In genomic region chr3:12577379-12577778, GRCh38 we compare ENCODE assay signal across 19 cellular contexts. TPM values are rescaled to one million over a fixed set of nuclear protein-coding genes. Genes with fewer than 3 reads are reported as not detected.
A peak's percentile ranks its signal among the peaks of the same experiment; 100 is the strongest.
DNase-seq lines count a peak whose midpoint lies in the region; ATAC-seq and TF ChIP-seq lines count a peak whose summit lies in the region.
"Had no signal": no experiment of that assay in that cellular context is flagged by ENCODE, and none has a peak within 500 bp of the region (broad histone marks: within the 10 kb centered on the region; RNA-seq: fewer than 3 reads in every experiment).

No MANE protein-coding gene starts in this region.

- intact Hi-C loops in Calu3 (cut with micrococcal nuclease; ENCODE audit: unreplicated experiment): no loop called here

- CTCF ChIA-PET in activated naive CD4-positive, alpha-beta T cell treated with anti-CD3 and anti-CD28 coated beads, Interleukin-2, amount 10 ng/mL, durations not matched to agents 7 days and 5 days (lab: Charles Lee): interaction anchor here (2.6 kb wide), 1 partner anchor 19 kb away, joined by 6 read pairs; no protein-coding TSS in a partner anchor
- CTCF ChIA-PET in Calu3 (lab: Charles Lee): no interaction called here

- H3K27ac Mint-ChIP-seq in T-helper 2 cell treated with Interferon-gamma antibody and Interleukin-4, amounts not matched to agents 5 μg/mL and 100 μg/mL, for 36 hours: peak overlapping the region; percentile 1
- peak overlapping the region; percentile 24 for H3K27ac Mint-ChIP-seq in activated naive CD4-positive, alpha-beta T cell treated with anti-CD3 and anti-CD28 coated beads, Interleukin-2, amount 50 U/mL, for 24 hours
- no peak overlapping the region for H3K27ac Mint-ChIP-seq in activated naive CD4-positive, alpha-beta T cell treated with anti-CD3 and anti-CD28 coated beads, Interleukin-2, amount 10 ng/mL, durations not matched to agents 7 days and 5 days
- H3K27ac Mint-ChIP-seq in HFFc6 (peak overlapping the region; percentile 52), Calu3 (ENCODE audit: unreplicated experiment) (no peak overlapping the region)
- H3K27ac Mint-ChIP-seq in central memory CD8-positive, alpha-beta T cell (ENCODE audit: low read depth): peak overlapping the region; percentile 14
- H3K27ac Mint-ChIP-seq: CD4-positive, alpha-beta T cell; GM23338 had no signal

- H3K9me3 Mint-ChIP-seq in T-helper 2 cell treated with Interferon-gamma antibody and Interleukin-4, amounts not matched to agents 5 μg/mL and 100 μg/mL, for 36 hours: peaks cover 3% of the 10 kb centered on the region
- H3K9me3 Mint-ChIP-seq in activated naive CD4-positive, alpha-beta T cell treated with anti-CD3 and anti-CD28 coated beads, Interleukin-2, amount 50 U/mL, for 24 hours: peaks cover 5% of the 10 kb centered on the region
- H3K9me3 Mint-ChIP-seq in activated naive CD4-positive, alpha-beta T cell treated with anti-CD3 and anti-CD28 coated beads, Interleukin-2, amount 10 ng/mL, durations not matched to agents 7 days and 5 days: no peaks in the 10 kb centered on the region
- H3K9me3 Mint-ChIP-seq in HFFc6 (no peaks in the 10 kb centered on the region), Calu3 (ENCODE audit: low read depth, unreplicated experiment) (no peaks in the 10 kb centered on the region)
- H3K9me3 Mint-ChIP-seq in central memory CD8-positive, alpha-beta T cell: no peaks in the 10 kb centered on the region
- H3K9me3 Mint-ChIP-seq: GM23338, H9 had no signal

- H3K27me3 Mint-ChIP-seq in T-helper 2 cell treated with Interferon-gamma antibody and Interleukin-4, amounts not matched to agents 5 μg/mL and 100 μg/mL, for 36 hours (ENCODE audit: low read depth): no peaks in the 10 kb centered on the region
- no peaks in the 10 kb centered on the region for H3K27me3 Mint-ChIP-seq in activated naive CD4-positive, alpha-beta T cell treated with anti-CD3 and anti-CD28 coated beads, Interleukin-2, amount 50 U/mL, for 24 hours
- H3K27me3 Mint-ChIP-seq in activated naive CD4-positive, alpha-beta T cell treated with anti-CD3 and anti-CD28 coated beads, Interleukin-2, amount 10 ng/mL, durations not matched to agents 7 days and 5 days: no peaks in the 10 kb centered on the region
- H3K27me3 Mint-ChIP-seq in HFFc6 (ENCODE audit: insufficient read depth): no peaks in the 10 kb centered on the region; the same call in 1 of the 2 replicates
- no peaks in the 10 kb centered on the region for H3K27me3 Mint-ChIP-seq in central memory CD8-positive, alpha-beta T cell
- no peaks in the 10 kb centered on the region for H3K27me3 Mint-ChIP-seq in Calu3 (ENCODE audit: unreplicated experiment)
- H3K27me3 Mint-ChIP-seq: CD4-positive, alpha-beta T cell had no signal

- no peaks in the 10 kb centered on the region for H3K4me1 Mint-ChIP-seq in T-helper 2 cell treated with Interferon-gamma antibody and Interleukin-4, amounts not matched to agents 5 μg/mL and 100 μg/mL, for 36 hours (ENCODE audit: low read depth)
- H3K4me1 Mint-ChIP-seq in activated naive CD4-positive, alpha-beta T cell treated with anti-CD3 and anti-CD28 coated beads, Interleukin-2, amount 50 U/mL, for 24 hours: peaks cover 3% of the 10 kb centered on the region
- no peaks in the 10 kb centered on the region for H3K4me1 Mint-ChIP-seq in activated naive CD4-positive, alpha-beta T cell treated with anti-CD3 and anti-CD28 coated beads, Interleukin-2, amount 10 ng/mL, durations not matched to agents 7 days and 5 days
- H3K4me1 Mint-ChIP-seq in HFFc6 (ENCODE audit: low read depth) (peaks cover 77% of the 10 kb centered on the region), Calu3 (ENCODE audit: low read depth, unreplicated experiment) (peaks cover 8% of the 10 kb centered on the region)
- H3K4me1 Mint-ChIP-seq in central memory CD8-positive, alpha-beta T cell: peaks cover 7% of the 10 kb centered on the region
- H3K4me1 Mint-ChIP-seq: GM23338, H9 had no signal

- peaks cover 60% of the 10 kb centered on the region for H3K36me3 Mint-ChIP-seq in T-helper 2 cell treated with Interferon-gamma antibody and Interleukin-4, amounts not matched to agents 5 μg/mL and 100 μg/mL, for 36 hours (ENCODE audit: low read depth)
- peaks cover 41% of the 10 kb centered on the region for H3K36me3 Mint-ChIP-seq in activated naive CD4-positive, alpha-beta T cell treated with anti-CD3 and anti-CD28 coated beads, Interleukin-2, amount 50 U/mL, for 24 hours
- peaks cover 54% of the 10 kb centered on the region for H3K36me3 Mint-ChIP-seq in activated naive CD4-positive, alpha-beta T cell treated with anti-CD3 and anti-CD28 coated beads, Interleukin-2, amount 10 ng/mL, durations not matched to agents 7 days and 5 days
- peaks cover 54% of the 10 kb centered on the region for H3K36me3 Mint-ChIP-seq in HFFc6 (ENCODE audit: low read depth)
- peaks cover 72% of the 10 kb centered on the region for H3K36me3 Mint-ChIP-seq in central memory CD8-positive, alpha-beta T cell (ENCODE audit: insufficient read depth)
- peaks cover 51% of the 10 kb centered on the region for H3K36me3 Mint-ChIP-seq in Calu3 (ENCODE audit: insufficient read depth, unreplicated experiment)

- H3K4me3 Mint-ChIP-seq in T-helper 2 cell treated with Interferon-gamma antibody and Interleukin-4, amounts not matched to agents 5 μg/mL and 100 μg/mL, for 36 hours: no peak overlapping the region
- H3K4me3 Mint-ChIP-seq in activated naive CD4-positive, alpha-beta T cell treated with anti-CD3 and anti-CD28 coated beads, Interleukin-2, amount 50 U/mL, for 24 hours: no peak overlapping the region
- H3K4me3 Mint-ChIP-seq in activated naive CD4-positive, alpha-beta T cell treated with anti-CD3 and anti-CD28 coated beads, Interleukin-2, amount 10 ng/mL, durations not matched to agents 7 days and 5 days: no peak overlapping the region
- peak overlapping the region; percentile 38 for H3K4me3 Mint-ChIP-seq in HFFc6
- H3K4me3 Mint-ChIP-seq in central memory CD8-positive, alpha-beta T cell: no peak overlapping the region
- no peak overlapping the region for H3K4me3 Mint-ChIP-seq in Calu3 (ENCODE audit: low read depth, unreplicated experiment)
- H3K4me3 Mint-ChIP-seq: CD14-positive monocyte; CD4-positive, alpha-beta T cell; GM23338; H9 had no signal

- no TSS peak for BruUV-seq in Calu3 (replicated peaks; lab: Mats Ljungman, UMichigan)

- no peak for DNase-seq in T-helper 2 cell treated with Interferon-gamma antibody and Interleukin-4, amounts not matched to agents 5 μg/mL and 100 μg/mL, for 36 hours (ENCODE audit: low spot score)
- DNase-seq in T-helper 2 cell (no peak), HFFc6 (no peak), NCI-H146 (lab: John Stamatoyannopoulos, UW) (no peak), Calu3 (no peak)
- DNase-seq in activated naive CD4-positive, alpha-beta T cell treated with anti-CD3 and anti-CD28 coated beads, Interleukin-2, amount 10 ng/mL, durations not matched to agents 7 days and 5 days: no peak
- no peak for DNase-seq in central memory CD8-positive, alpha-beta T cell (ENCODE audit: low spot score in 2 of 2)
- DNase-seq: AML-193; BE2C; CD4-positive, alpha-beta T cell; COR-L47; DMS153; DND-41; H9 had no signal

- no peak for ATAC-seq in central memory CD8-positive, alpha-beta T cell (replicated peaks; ENCODE audit: extremely low read depth, poor library complexity, severe bottlenecking)
- ATAC-seq: GM23338, HCT116 had no signal

- TF ChIP-seq CTCF in HFFc6 (IDR thresholded peaks at IDR 0.05): no peak
- TF ChIP-seq CTCF in Calu3 (IDR thresholded peaks at IDR 0.05; ENCODE audit: unreplicated experiment): no peak

RNA-seq across cellular contexts. Expression of gene MKRN2, which starts 20.5 kb away (rescaled TPM):
- 10 to 100 TPM; 31.0 to 35.8 (median 34.8) TPM for total RNA-seq in HFFc6 (2021; fragmentation: NEBNext Ultra II Directional; extraction: Animal tissue kit (Norgen Biotek cat#: 25700))
- total RNA-seq in Calu3 (2022): 18.2 and 20.3 TPM in 2 replicates

RNA-seq across cellular contexts. Expression of gene MKRN2OS, which starts 32.1 kb away (rescaled TPM):
- not detected for total RNA-seq in HFFc6 (2021; fragmentation: NEBNext Ultra II Directional; extraction: Animal tissue kit (Norgen Biotek cat#: 25700))
- total RNA-seq in Calu3 (2022): 2.1 and 3.9 TPM in 2 replicates
- total RNA-seq: CD4-positive, alpha-beta T cell; GM23338; H4 had no signal

Comparison
In these comparisons a context has a peak if more than half of its experiments do, and no peak if none do; other contexts are left out.
1. H3K27ac Mint-ChIP-seq: peak in T-helper 2 cell treated with Interferon-gamma antibody and Interleukin-4, amounts not matched to agents 5 μg/mL and 100 μg/mL, for 36 hours (single experiment), activated naive CD4-positive, alpha-beta T cell treated with anti-CD3 and anti-CD28 coated beads, Interleukin-2, amount 50 U/mL, for 24 hours (single experiment), HFFc6 (single experiment) and central memory CD8-positive, alpha-beta T cell (single experiment); none in activated naive CD4-positive, alpha-beta T cell treated with anti-CD3 and anti-CD28 coated beads, Interleukin-2, amount 10 ng/mL, durations not matched to agents 7 days and 5 days (single experiment) and Calu3 (single experiment).